1 cellular context compared by ENCODE assay signal in the genomic region with DNA sequence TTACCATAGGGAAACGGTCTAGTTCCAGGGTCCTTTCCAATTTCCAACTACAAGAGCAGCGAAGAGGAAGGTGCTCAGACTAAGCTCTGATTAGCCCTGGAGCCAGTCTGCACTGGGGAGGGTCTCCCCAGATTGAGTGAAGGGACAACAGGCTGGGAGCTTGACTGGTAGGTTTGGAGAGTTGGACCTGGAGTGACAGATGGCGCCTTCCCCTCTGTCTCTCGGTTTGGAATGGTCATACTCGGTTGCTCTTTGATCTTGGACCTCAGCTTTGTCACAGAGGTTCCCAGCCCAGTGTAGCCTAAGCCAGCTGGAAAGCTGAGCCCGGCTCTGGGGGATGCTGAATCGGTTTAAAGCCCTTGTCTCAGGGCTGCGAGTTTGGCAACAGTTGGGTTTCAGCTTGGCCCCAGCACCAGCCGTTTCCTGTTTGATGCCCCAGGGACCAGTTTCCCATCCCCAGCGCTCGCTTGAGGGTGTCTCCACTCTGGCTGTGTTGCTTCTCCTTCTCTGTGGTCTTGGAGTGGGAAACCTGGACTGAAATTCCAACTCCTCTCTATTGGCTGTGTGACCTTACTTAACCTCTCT.
TF ChIP-seq lines count a peak whose summit lies in the region.

No MANE protein-coding gene starts in this region.

TF ChIP-seq in HepG2, 621 proteins besides CTCF, POLR2A, EP300 and RAD21 (continued from another document and continues in another):
- peak; percentile 55; the same call in 1 of the 2 replicates for TF ChIP-seq ZNF292 (CRISPR knock-in tag; IDR thresholded peaks at IDR 0.05; ENCODE audit: borderline replicate concordance, low read depth)
- no peak for TF ChIP-seq NKX3-1 (CRISPR knock-in tag; IDR thresholded peaks at IDR 0.05)
- peak; percentile 53 for TF ChIP-seq ZBTB38 (CRISPR knock-in tag; IDR thresholded peaks at IDR 0.05)
- TF ChIP-seq ZNF883 (CRISPR knock-in tag; IDR thresholded peaks at IDR 0.05; ENCODE audit: not compliant biosample characterization), result no peak
- no peak for TF ChIP-seq JARID2 (CRISPR knock-in tag; IDR thresholded peaks at IDR 0.05; ENCODE audit: insufficient replicate concordance)
- TF ChIP-seq ARHGAP35 (CRISPR knock-in tag; IDR thresholded peaks at IDR 0.05; ENCODE audit: borderline replicate concordance), result no peak
- no peak for TF ChIP-seq SOX13 (IDR thresholded peaks at IDR 0.05)
- TF ChIP-seq SOX13 (CRISPR knock-in tag; conservative IDR thresholded peaks at IDR 0.05 in 1 of 2, IDR thresholded peaks at IDR 0.05 in 1 of 2), result peak in 1 of 2 experiments; percentile 44; a peak in 1 of 4 replicates
- TF ChIP-seq YEATS2 (CRISPR knock-in tag; IDR thresholded peaks at IDR 0.05; ENCODE audit: borderline replicate concordance), result peak; percentile 16; the same call in 1 of the 2 replicates
- TF ChIP-seq, protein P1, sequence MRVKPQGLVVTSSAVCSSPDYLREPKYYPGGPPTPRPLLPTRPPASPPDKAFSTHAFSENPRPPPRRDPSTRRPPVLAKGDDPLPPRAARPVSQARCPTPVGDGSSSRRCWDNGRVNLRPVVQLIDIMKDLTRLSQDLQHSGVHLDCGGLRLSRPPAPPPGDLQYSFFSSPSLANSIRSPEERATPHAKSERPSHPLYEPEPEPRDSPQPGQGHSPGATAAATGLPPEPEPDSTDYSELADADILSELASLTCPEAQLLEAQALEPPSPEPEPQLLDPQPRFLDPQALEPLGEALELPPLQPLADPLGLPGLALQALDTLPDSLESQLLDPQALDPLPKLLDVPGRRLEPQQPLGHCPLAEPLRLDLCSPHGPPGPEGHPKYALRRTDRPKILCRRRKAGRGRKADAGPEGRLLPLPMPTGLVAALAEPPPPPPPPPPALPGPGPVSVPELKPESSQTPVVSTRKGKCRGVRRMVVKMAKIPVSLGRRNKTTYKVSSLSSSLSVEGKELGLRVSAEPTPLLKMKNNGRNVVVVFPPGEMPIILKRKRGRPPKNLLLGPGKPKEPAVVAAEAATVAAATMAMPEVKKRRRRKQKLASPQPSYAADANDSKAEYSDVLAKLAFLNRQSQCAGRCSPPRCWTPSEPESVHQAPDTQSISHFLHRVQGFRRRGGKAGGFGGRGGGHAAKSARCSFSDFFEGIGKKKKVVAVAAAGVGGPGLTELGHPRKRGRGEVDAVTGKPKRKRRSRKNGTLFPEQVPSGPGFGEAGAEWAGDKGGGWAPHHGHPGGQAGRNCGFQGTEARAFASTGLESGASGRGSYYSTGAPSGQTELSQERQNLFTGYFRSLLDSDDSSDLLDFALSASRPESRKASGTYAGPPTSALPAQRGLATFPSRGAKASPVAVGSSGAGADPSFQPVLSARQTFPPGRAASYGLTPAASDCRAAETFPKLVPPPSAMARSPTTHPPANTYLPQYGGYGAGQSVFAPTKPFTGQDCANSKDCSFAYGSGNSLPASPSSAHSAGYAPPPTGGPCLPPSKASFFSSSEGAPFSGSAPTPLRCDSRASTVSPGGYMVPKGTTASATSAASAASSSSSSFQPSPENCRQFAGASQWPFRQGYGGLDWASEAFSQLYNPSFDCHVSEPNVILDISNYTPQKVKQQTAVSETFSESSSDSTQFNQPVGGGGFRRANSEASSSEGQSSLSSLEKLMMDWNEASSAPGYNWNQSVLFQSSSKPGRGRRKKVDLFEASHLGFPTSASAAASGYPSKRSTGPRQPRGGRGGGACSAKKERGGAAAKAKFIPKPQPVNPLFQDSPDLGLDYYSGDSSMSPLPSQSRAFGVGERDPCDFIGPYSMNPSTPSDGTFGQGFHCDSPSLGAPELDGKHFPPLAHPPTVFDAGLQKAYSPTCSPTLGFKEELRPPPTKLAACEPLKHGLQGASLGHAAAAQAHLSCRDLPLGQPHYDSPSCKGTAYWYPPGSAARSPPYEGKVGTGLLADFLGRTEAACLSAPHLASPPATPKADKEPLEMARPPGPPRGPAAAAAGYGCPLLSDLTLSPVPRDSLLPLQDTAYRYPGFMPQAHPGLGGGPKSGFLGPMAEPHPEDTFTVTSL (CRISPR knock-in tag; IDR thresholded peaks at IDR 0.05; ENCODE audit: borderline replicate concordance), result 0 out of 2 replicates have a peak, but pooled peaks have one; percentile 4
- TF ChIP-seq TCF7 (IDR thresholded peaks at IDR 0.05; ENCODE audit: low read depth), result peak; percentile 56
- TF ChIP-seq, protein P2, sequence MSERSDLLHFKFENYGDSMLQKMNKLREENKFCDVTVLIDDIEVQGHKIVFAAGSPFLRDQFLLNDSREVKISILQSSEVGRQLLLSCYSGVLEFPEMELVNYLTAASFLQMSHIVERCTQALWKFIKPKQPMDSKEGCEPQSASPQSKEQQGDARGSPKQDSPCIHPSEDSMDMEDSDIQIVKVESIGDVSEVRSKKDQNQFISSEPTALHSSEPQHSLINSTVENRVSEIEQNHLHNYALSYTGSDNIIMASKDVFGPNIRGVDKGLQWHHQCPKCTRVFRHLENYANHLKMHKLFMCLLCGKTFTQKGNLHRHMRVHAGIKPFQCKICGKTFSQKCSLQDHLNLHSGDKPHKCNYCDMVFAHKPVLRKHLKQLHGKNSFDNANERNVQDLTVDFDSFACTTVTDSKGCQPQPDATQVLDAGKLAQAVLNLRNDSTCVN (CRISPR knock-in tag; IDR thresholded peaks at IDR 0.05; ENCODE audit: borderline replicate concordance), result peak; percentile 53; the same call in 1 of the 2 replicates
- TF ChIP-seq, protein P3, sequence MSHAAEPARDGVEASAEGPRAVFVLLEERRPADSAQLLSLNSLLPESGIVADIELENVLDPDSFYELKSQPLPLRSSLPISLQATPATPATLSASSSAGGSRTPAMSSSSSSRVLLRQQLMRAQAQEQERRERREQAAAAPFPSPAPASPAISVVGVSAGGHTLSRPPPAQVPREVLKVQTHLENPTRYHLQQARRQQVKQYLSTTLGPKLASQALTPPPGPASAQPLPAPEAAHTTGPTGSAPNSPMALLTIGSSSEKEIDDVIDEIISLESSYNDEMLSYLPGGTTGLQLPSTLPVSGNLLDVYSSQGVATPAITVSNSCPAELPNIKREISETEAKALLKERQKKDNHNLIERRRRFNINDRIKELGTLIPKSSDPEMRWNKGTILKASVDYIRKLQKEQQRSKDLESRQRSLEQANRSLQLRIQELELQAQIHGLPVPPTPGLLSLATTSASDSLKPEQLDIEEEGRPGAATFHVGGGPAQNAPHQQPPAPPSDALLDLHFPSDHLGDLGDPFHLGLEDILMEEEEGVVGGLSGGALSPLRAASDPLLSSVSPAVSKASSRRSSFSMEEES (CRISPR knock-in tag; IDR thresholded peaks at IDR 0.05), result no peak
- TF ChIP-seq, protein P4, sequence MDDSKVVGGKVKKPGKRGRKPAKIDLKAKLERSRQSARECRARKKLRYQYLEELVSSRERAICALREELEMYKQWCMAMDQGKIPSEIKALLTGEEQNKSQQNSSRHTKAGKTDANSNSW (CRISPR knock-in tag; IDR thresholded peaks at IDR 0.05; ENCODE audit: borderline replicate concordance), result no peak
- no peak for TF ChIP-seq ZNF143 (CRISPR knock-in tag; IDR thresholded peaks at IDR 0.05)
- TF ChIP-seq ZNF749 (CRISPR knock-in tag; IDR thresholded peaks at IDR 0.05; ENCODE audit: borderline replicate concordance), result no peak
- TF ChIP-seq STAG1 (CRISPR knock-in tag; IDR thresholded peaks at IDR 0.05), result peak; percentile 27; the same call in 1 of the 2 replicates
- peak; percentile 40; the same call in 1 of the 2 replicates for TF ChIP-seq KDM2A (CRISPR knock-in tag; IDR thresholded peaks at IDR 0.05; ENCODE audit: borderline replicate concordance, low read depth)
- TF ChIP-seq, protein P5, sequence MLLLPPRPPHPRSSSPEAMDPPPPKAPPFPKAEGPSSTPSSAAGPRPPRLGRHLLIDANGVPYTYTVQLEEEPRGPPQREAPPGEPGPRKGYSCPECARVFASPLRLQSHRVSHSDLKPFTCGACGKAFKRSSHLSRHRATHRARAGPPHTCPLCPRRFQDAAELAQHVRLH (CRISPR knock-in tag; IDR thresholded peaks at IDR 0.05; ENCODE audit: borderline replicate concordance, low read depth), result peak; percentile 22; the same call in 1 of the 2 replicates
- TF ChIP-seq EED (CRISPR knock-in tag; IDR thresholded peaks at IDR 0.05), result no peak
- TF ChIP-seq, protein P6, sequence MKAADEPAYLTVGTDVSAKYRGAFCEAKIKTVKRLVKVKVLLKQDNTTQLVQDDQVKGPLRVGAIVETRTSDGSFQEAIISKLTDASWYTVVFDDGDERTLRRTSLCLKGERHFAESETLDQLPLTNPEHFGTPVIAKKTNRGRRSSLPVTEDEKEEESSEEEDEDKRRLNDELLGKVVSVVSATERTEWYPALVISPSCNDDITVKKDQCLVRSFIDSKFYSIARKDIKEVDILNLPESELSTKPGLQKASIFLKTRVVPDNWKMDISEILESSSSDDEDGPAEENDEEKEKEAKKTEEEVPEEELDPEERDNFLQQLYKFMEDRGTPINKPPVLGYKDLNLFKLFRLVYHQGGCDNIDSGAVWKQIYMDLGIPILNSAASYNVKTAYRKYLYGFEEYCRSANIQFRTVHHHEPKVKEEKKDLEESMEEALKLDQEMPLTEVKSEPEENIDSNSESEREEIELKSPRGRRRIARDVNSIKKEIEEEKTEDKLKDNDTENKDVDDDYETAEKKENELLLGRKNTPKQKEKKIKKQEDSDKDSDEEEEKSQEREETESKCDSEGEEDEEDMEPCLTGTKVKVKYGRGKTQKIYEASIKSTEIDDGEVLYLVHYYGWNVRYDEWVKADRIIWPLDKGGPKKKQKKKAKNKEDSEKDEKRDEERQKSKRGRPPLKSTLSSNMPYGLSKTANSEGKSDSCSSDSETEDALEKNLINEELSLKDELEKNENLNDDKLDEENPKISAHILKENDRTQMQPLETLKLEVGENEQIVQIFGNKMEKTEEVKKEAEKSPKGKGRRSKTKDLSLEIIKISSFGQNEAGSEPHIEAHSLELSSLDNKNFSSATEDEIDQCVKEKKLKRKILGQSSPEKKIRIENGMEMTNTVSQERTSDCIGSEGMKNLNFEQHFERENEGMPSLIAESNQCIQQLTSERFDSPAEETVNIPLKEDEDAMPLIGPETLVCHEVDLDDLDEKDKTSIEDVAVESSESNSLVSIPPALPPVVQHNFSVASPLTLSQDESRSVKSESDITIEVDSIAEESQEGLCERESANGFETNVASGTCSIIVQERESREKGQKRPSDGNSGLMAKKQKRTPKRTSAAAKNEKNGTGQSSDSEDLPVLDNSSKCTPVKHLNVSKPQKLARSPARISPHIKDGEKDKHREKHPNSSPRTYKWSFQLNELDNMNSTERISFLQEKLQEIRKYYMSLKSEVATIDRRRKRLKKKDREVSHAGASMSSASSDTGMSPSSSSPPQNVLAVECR (CRISPR knock-in tag; IDR thresholded peaks at IDR 0.05; ENCODE audit: borderline replicate concordance), result peak; percentile 47; the same call in 1 of the 2 replicates
- TF ChIP-seq SOX6 (IDR thresholded peaks at IDR 0.05), result no peak
- peak; percentile 41; the same call in 1 of the 2 replicates for TF ChIP-seq SOX6 (CRISPR knock-in tag; IDR thresholded peaks at IDR 0.05)
- TF ChIP-seq, protein P7, sequence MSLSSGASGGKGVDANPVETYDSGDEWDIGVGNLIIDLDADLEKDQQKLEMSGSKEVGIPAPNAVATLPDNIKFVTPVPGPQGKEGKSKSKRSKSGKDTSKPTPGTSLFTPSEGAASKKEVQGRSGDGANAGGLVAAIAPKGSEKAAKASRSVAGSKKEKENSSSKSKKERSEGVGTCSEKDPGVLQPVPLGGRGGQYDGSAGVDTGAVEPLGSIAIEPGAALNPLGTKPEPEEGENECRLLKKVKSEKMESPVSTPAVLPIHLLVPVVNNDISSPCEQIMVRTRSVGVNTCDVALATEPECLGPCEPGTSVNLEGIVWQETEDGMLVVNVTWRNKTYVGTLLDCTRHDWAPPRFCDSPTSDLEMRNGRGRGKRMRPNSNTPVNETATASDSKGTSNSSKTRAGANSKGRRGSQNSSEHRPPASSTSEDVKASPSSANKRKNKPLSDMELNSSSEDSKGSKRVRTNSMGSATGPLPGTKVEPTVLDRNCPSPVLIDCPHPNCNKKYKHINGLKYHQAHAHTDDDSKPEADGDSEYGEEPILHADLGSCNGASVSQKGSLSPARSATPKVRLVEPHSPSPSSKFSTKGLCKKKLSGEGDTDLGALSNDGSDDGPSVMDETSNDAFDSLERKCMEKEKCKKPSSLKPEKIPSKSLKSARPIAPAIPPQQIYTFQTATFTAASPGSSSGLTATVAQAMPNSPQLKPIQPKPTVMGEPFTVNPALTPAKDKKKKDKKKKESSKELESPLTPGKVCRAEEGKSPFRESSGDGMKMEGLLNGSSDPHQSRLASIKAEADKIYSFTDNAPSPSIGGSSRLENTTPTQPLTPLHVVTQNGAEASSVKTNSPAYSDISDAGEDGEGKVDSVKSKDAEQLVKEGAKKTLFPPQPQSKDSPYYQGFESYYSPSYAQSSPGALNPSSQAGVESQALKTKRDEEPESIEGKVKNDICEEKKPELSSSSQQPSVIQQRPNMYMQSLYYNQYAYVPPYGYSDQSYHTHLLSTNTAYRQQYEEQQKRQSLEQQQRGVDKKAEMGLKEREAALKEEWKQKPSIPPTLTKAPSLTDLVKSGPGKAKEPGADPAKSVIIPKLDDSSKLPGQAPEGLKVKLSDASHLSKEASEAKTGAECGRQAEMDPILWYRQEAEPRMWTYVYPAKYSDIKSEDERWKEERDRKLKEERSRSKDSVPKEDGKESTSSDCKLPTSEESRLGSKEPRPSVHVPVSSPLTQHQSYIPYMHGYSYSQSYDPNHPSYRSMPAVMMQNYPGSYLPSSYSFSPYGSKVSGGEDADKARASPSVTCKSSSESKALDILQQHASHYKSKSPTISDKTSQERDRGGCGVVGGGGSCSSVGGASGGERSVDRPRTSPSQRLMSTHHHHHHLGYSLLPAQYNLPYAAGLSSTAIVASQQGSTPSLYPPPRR (CRISPR knock-in tag; IDR thresholded peaks at IDR 0.05; ENCODE audit: borderline replicate concordance), result no peak
- TF ChIP-seq ISL2 (CRISPR knock-in tag; IDR thresholded peaks at IDR 0.05), result 0 out of 2 replicates have a peak, but pooled peaks have one; percentile 43
- no peak for TF ChIP-seq SP5 (CRISPR knock-in tag; IDR thresholded peaks at IDR 0.05; ENCODE audit: borderline replicate concordance, low read depth)
- TF ChIP-seq BORCS8-MEF2B (CRISPR knock-in tag; IDR thresholded peaks at IDR 0.05), result no peak
- no peak for TF ChIP-seq ZNF207 (IDR thresholded peaks at IDR 0.05; ENCODE audit: borderline replicate concordance)
- TF ChIP-seq GATAD1 (CRISPR knock-in tag; IDR thresholded peaks at IDR 0.05), result 0 out of 2 replicates have a peak, but pooled peaks have one; percentile 15
- TF ChIP-seq, protein P8, sequence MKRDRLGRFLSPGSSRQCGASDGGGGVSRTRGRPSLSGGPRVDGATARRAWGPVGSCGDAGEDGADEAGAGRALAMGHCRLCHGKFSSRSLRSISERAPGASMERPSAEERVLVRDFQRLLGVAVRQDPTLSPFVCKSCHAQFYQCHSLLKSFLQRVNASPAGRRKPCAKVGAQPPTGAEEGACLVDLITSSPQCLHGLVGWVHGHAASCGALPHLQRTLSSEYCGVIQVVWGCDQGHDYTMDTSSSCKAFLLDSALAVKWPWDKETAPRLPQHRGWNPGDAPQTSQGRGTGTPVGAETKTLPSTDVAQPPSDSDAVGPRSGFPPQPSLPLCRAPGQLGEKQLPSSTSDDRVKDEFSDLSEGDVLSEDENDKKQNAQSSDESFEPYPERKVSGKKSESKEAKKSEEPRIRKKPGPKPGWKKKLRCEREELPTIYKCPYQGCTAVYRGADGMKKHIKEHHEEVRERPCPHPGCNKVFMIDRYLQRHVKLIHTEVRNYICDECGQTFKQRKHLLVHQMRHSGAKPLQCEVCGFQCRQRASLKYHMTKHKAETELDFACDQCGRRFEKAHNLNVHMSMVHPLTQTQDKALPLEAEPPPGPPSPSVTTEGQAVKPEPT (CRISPR knock-in tag; IDR thresholded peaks at IDR 0.05; ENCODE audit: low read depth), result peak; percentile 43; the same call in 1 of the 2 replicates
- TF ChIP-seq, protein P9, sequence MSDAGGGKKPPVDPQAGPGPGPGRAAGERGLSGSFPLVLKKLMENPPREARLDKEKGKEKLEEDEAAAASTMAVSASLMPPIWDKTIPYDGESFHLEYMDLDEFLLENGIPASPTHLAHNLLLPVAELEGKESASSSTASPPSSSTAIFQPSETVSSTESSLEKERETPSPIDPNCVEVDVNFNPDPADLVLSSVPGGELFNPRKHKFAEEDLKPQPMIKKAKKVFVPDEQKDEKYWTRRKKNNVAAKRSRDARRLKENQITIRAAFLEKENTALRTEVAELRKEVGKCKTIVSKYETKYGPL (CRISPR knock-in tag; IDR thresholded peaks at IDR 0.05), result no peak
- no peak for TF ChIP-seq CCDC6 (CRISPR knock-in tag; IDR thresholded peaks at IDR 0.05)
